In the genomic region with DNA sequence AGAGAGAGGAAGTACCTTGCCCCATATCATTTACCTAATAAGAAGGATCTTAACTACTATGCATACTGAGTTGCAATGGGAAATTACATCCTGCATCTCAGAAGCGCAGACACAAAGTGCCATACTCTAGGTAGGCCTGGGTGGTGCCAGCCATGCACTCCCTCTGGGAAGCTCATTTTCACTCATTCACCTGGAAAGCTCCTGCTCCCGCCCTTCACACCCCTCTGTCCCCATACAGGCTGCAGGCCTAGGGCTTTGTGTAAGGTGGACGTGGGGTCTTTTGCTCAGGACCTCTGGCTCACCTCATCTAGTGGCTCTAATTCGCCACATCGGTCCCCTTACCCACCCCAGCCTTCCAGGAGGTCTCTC, we compare ENCODE assay signal across 1 cellular context.
TF ChIP-seq lines count a peak whose summit lies in the region.

No MANE protein-coding gene starts in this region.

TF ChIP-seq in HCT116, 20 proteins besides CTCF, POLR2A, EP300 and RAD21 (continued from another document):
- TF ChIP-seq, protein P1, sequence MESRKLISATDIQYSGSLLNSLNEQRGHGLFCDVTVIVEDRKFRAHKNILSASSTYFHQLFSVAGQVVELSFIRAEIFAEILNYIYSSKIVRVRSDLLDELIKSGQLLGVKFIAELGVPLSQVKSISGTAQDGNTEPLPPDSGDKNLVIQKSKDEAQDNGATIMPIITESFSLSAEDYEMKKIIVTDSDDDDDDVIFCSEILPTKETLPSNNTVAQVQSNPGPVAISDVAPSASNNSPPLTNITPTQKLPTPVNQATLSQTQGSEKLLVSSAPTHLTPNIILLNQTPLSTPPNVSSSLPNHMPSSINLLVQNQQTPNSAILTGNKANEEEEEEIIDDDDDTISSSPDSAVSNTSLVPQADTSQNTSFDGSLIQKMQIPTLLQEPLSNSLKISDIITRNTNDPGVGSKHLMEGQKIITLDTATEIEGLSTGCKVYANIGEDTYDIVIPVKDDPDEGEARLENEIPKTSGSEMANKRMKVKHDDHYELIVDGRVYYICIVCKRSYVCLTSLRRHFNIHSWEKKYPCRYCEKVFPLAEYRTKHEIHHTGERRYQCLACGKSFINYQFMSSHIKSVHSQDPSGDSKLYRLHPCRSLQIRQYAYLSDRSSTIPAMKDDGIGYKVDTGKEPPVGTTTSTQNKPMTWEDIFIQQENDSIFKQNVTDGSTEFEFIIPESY (IDR thresholded peaks at IDR 0.05; ENCODE audit: extremely low read depth, insufficient replicate concordance, low read length): no peak
- TF ChIP-seq, protein P2, sequence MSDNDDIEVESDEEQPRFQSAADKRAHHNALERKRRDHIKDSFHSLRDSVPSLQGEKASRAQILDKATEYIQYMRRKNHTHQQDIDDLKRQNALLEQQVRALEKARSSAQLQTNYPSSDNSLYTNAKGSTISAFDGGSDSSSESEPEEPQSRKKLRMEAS (IDR thresholded peaks at IDR 0.05): no peak
- no peak for TF ChIP-seq POLR2AphosphoS5 (IDR thresholded peaks at IDR 0.05; ENCODE audit: low read depth, low read length)
